Comparison of ENCODE assay signal across 8 cellular contexts in the genomic region with DNA sequence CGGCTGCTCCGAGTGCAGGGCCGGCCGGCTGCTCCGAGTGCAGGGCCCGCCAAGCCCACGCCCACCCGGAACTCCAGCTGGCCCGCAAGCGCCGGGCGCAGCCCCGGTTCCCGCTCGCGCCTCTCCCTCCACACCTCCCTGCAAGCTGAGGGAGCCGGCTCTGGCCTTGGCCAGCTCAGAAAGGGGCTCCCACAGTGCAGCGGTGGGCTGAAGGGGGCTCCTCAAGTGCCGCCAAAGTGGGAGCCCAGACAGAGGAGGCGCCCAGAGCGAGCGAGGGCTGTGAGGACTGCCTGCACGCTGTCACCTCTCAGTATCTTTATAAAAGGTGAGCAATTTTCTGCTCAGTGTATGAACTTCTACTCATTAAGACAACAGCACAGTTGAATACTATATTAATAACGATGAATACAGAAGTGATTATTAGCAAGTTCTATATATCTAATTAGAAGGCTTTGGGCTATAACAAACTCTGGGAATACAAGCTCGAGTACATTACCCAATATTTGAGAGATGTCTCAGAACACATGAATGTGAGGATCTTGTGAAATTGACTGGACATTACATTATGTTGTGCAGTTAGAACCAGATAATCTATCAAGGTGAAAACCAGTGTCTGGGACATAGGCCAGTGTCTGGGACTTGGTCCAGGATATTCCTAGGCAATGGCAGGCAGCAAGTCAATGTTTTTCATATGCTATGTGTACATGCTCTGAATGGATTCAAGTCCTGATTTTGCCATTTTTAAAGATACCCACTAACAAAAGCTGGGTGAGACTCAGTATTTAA.
DNase-seq lines count a peak whose midpoint lies in the region; ATAC-seq, FAIRE-seq and TF ChIP-seq lines count a peak whose summit lies in the region.
"Not testable (repeated sequence)": the region's sequence is repeated elsewhere in the genome, so short reads cannot be mapped to it uniquely, and the experiment has no call there.

No MANE protein-coding gene starts in this region.

- H3K27me3 Mint-ChIP-seq in CD4-positive, alpha-beta memory T cell: peaks cover 17 to 29% of the 10 kb centered on the region in 2 donors
- H3K27me3 Mint-ChIP-seq in activated naive CD4-positive, alpha-beta T cell treated with anti-CD3 and anti-CD28 coated beads, Interleukin-2, amount 50 U/mL, for 24 hours: peaks cover 35% of the 10 kb centered on the region

- not testable (repeated sequence) for H2BK20ac ChIP-seq in H1 (ENCODE audit: low read length)

- H3K4me3 Mint-ChIP-seq in CD4-positive, alpha-beta memory T cell: peak overlapping the region; percentile 21 to 70 (median 46)
- H3K4me3 Mint-ChIP-seq in activated naive CD4-positive, alpha-beta T cell treated with anti-CD3 and anti-CD28 coated beads, Interleukin-2, amount 50 U/mL, for 24 hours: peak overlapping the region; percentile 54

- H2BK5ac ChIP-seq in H1 (ENCODE audit: low read depth, low read length); mesenchymal stem cell (ENCODE audit: low read depth, low read length, poor library complexity, severe bottlenecking): not testable (repeated sequence)

- not testable (repeated sequence) for H2AFZ ChIP-seq in H1 (ENCODE audit: low read length)
- H2AFZ ChIP-seq in mesenchymal stem cell (ENCODE audit: low read depth, low read length): peak overlapping the region; percentile 74

- H3K14ac ChIP-seq in H1 (ENCODE audit: insufficient read length); mesenchymal stem cell (ENCODE audit: low read length in 2 of 2): not testable (repeated sequence)

- intact Hi-C loops in CD4-positive, alpha-beta memory T cell (cut with micrococcal nuclease); heart right ventricle (cut with DNase I); transverse colon (cut with DNase I; ENCODE audit: low total_unique reads): not testable (repeated sequence)

- H3K27ac Mint-ChIP-seq in CD4-positive, alpha-beta memory T cell; activated naive CD4-positive, alpha-beta T cell treated with anti-CD3 and anti-CD28 coated beads, Interleukin-2, amount 50 U/mL, for 24 hours: not testable (repeated sequence)

- H4K91ac ChIP-seq in H1 (replicated peaks; ENCODE audit: insufficient read length, low read length); mesenchymal stem cell (ENCODE audit: low read length): not testable (repeated sequence)

- not testable (repeated sequence) for TF ChIP-seq EP300 in H1 (IDR thresholded peaks at IDR 0.05; ENCODE audit: borderline replicate concordance in 1 of 2, low read depth in 2 of 2, low read length in 2 of 2); transverse colon (IDR thresholded peaks at IDR 0.05; ENCODE audit: low read depth)

- H2BK15ac ChIP-seq in H1 (ENCODE audit: low read length); mesenchymal stem cell (ENCODE audit: low read depth, poor library complexity, severe bottlenecking): not testable (repeated sequence)

- not testable (repeated sequence) for H4K8ac ChIP-seq in H1 (ENCODE audit: extremely low read depth, insufficient read depth, low read length)
- H4K8ac ChIP-seq in mesenchymal stem cell (ENCODE audit: low read length): peak overlapping the region; percentile 69

- not testable (repeated sequence) for H3K56ac ChIP-seq in H1 (replicated peaks; ENCODE audit: insufficient read length, low read depth, low read length)

- not testable (repeated sequence) for DNase-seq in CD4-positive, alpha-beta memory T cell; retinal pigment epithelial cell (ENCODE audit: low read depth); transverse colon
- DNase-seq in H1 (ENCODE audit: low read depth in 1 of 2, low spot score in 2 of 2): peak in 1 of 2 experiments; percentile 56
- DNase-seq in heart right ventricle: peak in 1 of 2 donors; percentile 21
- peak; percentile 66 for DNase-seq in mesenchymal stem cell

- not testable (repeated sequence) for H3K18ac ChIP-seq in H1 (ENCODE audit: extremely low read depth, low read length); mesenchymal stem cell (ENCODE audit: low read depth in 1 of 2, low read length in 2 of 2)

- peak; percentile 39 to 86 (median 72) for ATAC-seq in heart right ventricle

- WGBS in HUES64: 18% methylated on average over 22 of the region's 25 CpGs
- 16% methylated on average over 20 of the region's 25 CpGs; no CpG with 5 or more reads in 1 of the 2 experiments for whole genome bisulfite sequencing in H1 (ENCODE audit: extremely low coverage in 1 of 2, insufficient coverage in 1 of 2, insufficient read length in 1 of 2, insufficient replicate concordance in 2 of 2, low coverage in 1 of 2, low lambda C conversion rate in 2 of 2, missing lambda C conversion rate in 1 of 2), 2 experiments
- WGBS in heart right ventricle, 2 donors: 6 to 31% methylated on average over 15 to 23 of the region's 25 CpGs
- WGBS in mesenchymal stem cell: 22% methylated on average over 4 of the region's 25 CpGs
- whole genome bisulfite sequencing in transverse colon (ENCODE audit: low coverage in 1 of 2), 2 donors: 30 to 50% methylated on average over 2 to 12 of the region's 25 CpGs

- H3K27ac ChIP-seq in CD4-positive, alpha-beta memory T cell (ENCODE audit: low read depth, low read length); HUES64 (ENCODE audit: low read depth, low read length); H1 (ENCODE audit: low read depth, low read length); mesenchymal stem cell (ENCODE audit: low read length, poor library complexity, severe bottlenecking): not testable (repeated sequence)
- H3K27ac ChIP-seq in heart right ventricle: peak overlapping the region; percentile 55 to 81 (median 72)
- peak overlapping the region in 3 of 4 donors; percentile 65 to 70 (median 69) for H3K27ac ChIP-seq in transverse colon

- H3K4me1 ChIP-seq in CD4-positive, alpha-beta memory T cell (ENCODE audit: insufficient read depth, low read length); HUES64 (ENCODE audit: insufficient read depth, low read length); H1 (replicated peaks in 1 of 4; ENCODE audit: control insufficient read depth in 3 of 4, insufficient read depth in 4 of 4, low read length in 3 of 4); mesenchymal stem cell (ENCODE audit: control insufficient read depth, insufficient read depth, low read depth, low read length): not testable (repeated sequence)
- peaks cover 0 to 22% (median 0%) of the 10 kb centered on the region in 9 donors for H3K4me1 ChIP-seq in heart right ventricle
- peaks cover 0 to 18% (median 12%) of the 10 kb centered on the region in 4 donors for H3K4me1 ChIP-seq in transverse colon

- not testable (repeated sequence) for FAIRE-seq in H1 (lab: Jason Lieb, UNC)

- not testable (repeated sequence) for H2BK12ac ChIP-seq in H1 (ENCODE audit: low read depth, low read length); mesenchymal stem cell (ENCODE audit: low read length in 2 of 2)

- not testable (repeated sequence) for H3K79me2 ChIP-seq in H1 (ENCODE audit: control insufficient read depth in 1 of 2, insufficient read depth in 2 of 2, low read length in 2 of 2)

- not testable (repeated sequence) for H2BK120ac ChIP-seq in H1 (replicated peaks; ENCODE audit: low read depth, low read length); mesenchymal stem cell (ENCODE audit: low read depth, low read length)

- not testable (repeated sequence) for H3K4me1 Mint-ChIP-seq in CD4-positive, alpha-beta memory T cell; activated naive CD4-positive, alpha-beta T cell treated with anti-CD3 and anti-CD28 coated beads, Interleukin-2, amount 50 U/mL, for 24 hours

- H3K9me3 ChIP-seq in CD4-positive, alpha-beta memory T cell (ENCODE audit: control insufficient read depth in 1 of 2, low read length in 2 of 2); HUES64 (ENCODE audit: insufficient read depth, low read depth, low read length); H1 (ENCODE audit: insufficient read depth in 2 of 2, low read depth in 1 of 2, low read length in 1 of 2); heart right ventricle; mesenchymal stem cell (ENCODE audit: control insufficient read depth, low read length); transverse colon: not testable (repeated sequence)

- TF ChIP-seq RAD21 in H1 (IDR thresholded peaks at IDR 0.05 in 1 of 2, conservative IDR thresholded peaks at IDR 0.05 in 1 of 2; ENCODE audit: low read depth in 2 of 2, low read length in 2 of 2): not testable (repeated sequence)

- H4K20me1 ChIP-seq in H1 (replicated peaks in 1 of 2; ENCODE audit: control insufficient read depth in 1 of 2, insufficient read depth in 2 of 2, low read length in 2 of 2): not testable (repeated sequence)

- TF ChIP-seq CTCF in H1 (IDR thresholded peaks at IDR 0.05; ENCODE audit: control extremely low read depth in 1 of 3, insufficient read depth in 1 of 3, low read depth in 1 of 3, low read length in 3 of 3); heart right ventricle (IDR thresholded peaks at IDR 0.05); retinal pigment epithelial cell (conservative IDR thresholded peaks at IDR 0.05; ENCODE audit: low read depth, low read length); transverse colon (IDR thresholded peaks at IDR 0.05): not testable (repeated sequence)

- not testable (repeated sequence) for H3K9ac ChIP-seq in HUES64 (ENCODE audit: low read depth, low read length); H1 (replicated peaks in 1 of 4; ENCODE audit: extremely low read depth in 1 of 4, low read depth in 3 of 4, low read length in 3 of 4)
- peak overlapping the region; percentile 76 for H3K9ac ChIP-seq in mesenchymal stem cell (ENCODE audit: low read length)

- not testable (repeated sequence) for TF ChIP-seq POLR2A in H1 (IDR thresholded peaks at IDR 0.05; ENCODE audit: control extremely low read depth in 1 of 2, low read depth in 2 of 2, low read length in 2 of 2); transverse colon (IDR thresholded peaks at IDR 0.05)

- not testable (repeated sequence) for H3K4ac ChIP-seq in H1 (replicated peaks; ENCODE audit: insufficient read length, low read depth, low read length)
- H3K4ac ChIP-seq in mesenchymal stem cell (ENCODE audit: low read depth in 1 of 2, low read length in 2 of 2): peak overlapping the region in 1 of 2 experiments; percentile 71

- not testable (repeated sequence) for H3K23ac ChIP-seq in H1 (ENCODE audit: insufficient read length); mesenchymal stem cell (ENCODE audit: low read length in 2 of 2)

- H4K5ac ChIP-seq in H1 (ENCODE audit: insufficient read length, low read depth, low read length): not testable (repeated sequence)

- not testable (repeated sequence) for H3K23me2 ChIP-seq in H1 (ENCODE audit: low read depth, low read length)

- H3K4me3 ChIP-seq in CD4-positive, alpha-beta memory T cell (ENCODE audit: low read length in 2 of 2): not testable (repeated sequence)
- peak overlapping the region; percentile 39 for H3K4me3 ChIP-seq in HUES64 (ENCODE audit: low read length)
- H3K4me3 ChIP-seq in H1 (ENCODE audit: extremely low read depth in 1 of 4, insufficient read depth in 2 of 4, low read depth in 3 of 4, low read length in 4 of 4): peak overlapping the region in 2 of 4 experiments; percentile 22 to 48; a peak in 5 of 8 replicates
- peak overlapping the region in 9 of 10 donors; percentile 40 to 58 (median 53) for H3K4me3 ChIP-seq in heart right ventricle
- peak overlapping the region in 1 of 2 experiments; percentile 72 for H3K4me3 ChIP-seq in mesenchymal stem cell (ENCODE audit: insufficient read depth in 1 of 2, low read depth in 1 of 2, low read length in 2 of 2)
- peak overlapping the region; percentile 32 for H3K4me3 ChIP-seq in retinal pigment epithelial cell (ENCODE audit: low read length)
- H3K4me3 ChIP-seq in transverse colon: peak overlapping the region in 3 of 4 donors; percentile 27 to 34 (median 34)

- H2AK5ac ChIP-seq in H1 (ENCODE audit: low read depth, low read length); mesenchymal stem cell (ENCODE audit: low read length, severe bottlenecking): not testable (repeated sequence)

- H3K4me2 ChIP-seq in H1 (ENCODE audit: insufficient read depth in 1 of 2, low read depth in 2 of 2, low read length in 2 of 2) (peak overlapping the region; percentile 39 to 51; a peak in 3 of 4 replicates), mesenchymal stem cell (ENCODE audit: low read length, poor library complexity, severe bottlenecking) (peak overlapping the region; percentile 31)

- POLR2A ChIA-PET in CD4-positive, alpha-beta memory T cell (lab: Charles Lee; ENCODE audit: partially characterized antibody): not testable (repeated sequence)
- POLR2A ChIA-PET in H1 (lab: Charles Lee; ENCODE audit: partially characterized antibody): interaction anchor here (0.8 kb wide), 1 partner anchor 455 kb away, joined by 3 read pairs; no protein-coding TSS in a partner anchor

- not testable (repeated sequence) for H3K36me3 Mint-ChIP-seq in CD4-positive, alpha-beta memory T cell; activated naive CD4-positive, alpha-beta T cell treated with anti-CD3 and anti-CD28 coated beads, Interleukin-2, amount 50 U/mL, for 24 hours

- in situ Hi-C loops in transverse colon (cut with MboI; ENCODE audit: low pct_ligation_motif_present in 1 of 4, low pct_unique_long_range_greater_than_20kb in 1 of 4, low sequenced_read_pairs in 3 of 4): not testable (repeated sequence)

- CTCF ChIA-PET in CD4-positive, alpha-beta memory T cell (lab: Charles Lee; ENCODE audit: partially characterized antibody): not testable (repeated sequence)
- CTCF ChIA-PET in H1 (lab: Charles Lee; ENCODE audit: partially characterized antibody): interaction anchor here (1.0 to 1.2 kb wide), 3 partner anchors 15 to 24 kb away, joined by 3 to 4 read pairs (median 3); no protein-coding TSS in a partner anchor

- not testable (repeated sequence) for H3K9me3 Mint-ChIP-seq in CD4-positive, alpha-beta memory T cell; activated naive CD4-positive, alpha-beta T cell treated with anti-CD3 and anti-CD28 coated beads, Interleukin-2, amount 50 U/mL, for 24 hours

- H3K27me3 ChIP-seq in CD4-positive, alpha-beta memory T cell (ENCODE audit: insufficient read depth, low read length); HUES64 (ENCODE audit: insufficient read depth, low read length); H1 (replicated peaks in 1 of 4; ENCODE audit: control insufficient read depth in 3 of 4, extremely low read depth in 1 of 4, insufficient read depth in 3 of 4, low read length in 3 of 4); mesenchymal stem cell (ENCODE audit: control insufficient read depth in 1 of 2, insufficient read depth in 1 of 2, low read length in 2 of 2); transverse colon: not testable (repeated sequence)
- H3K27me3 ChIP-seq in heart right ventricle: peaks cover 0 to 18% (median 0%) of the 10 kb centered on the region in 7 donors

- not testable (repeated sequence) for H3K79me1 ChIP-seq in H1 (ENCODE audit: low read depth, low read length); mesenchymal stem cell (replicated peaks; ENCODE audit: low read length, poor library complexity, severe bottlenecking)

- H3K36me3 ChIP-seq in CD4-positive, alpha-beta memory T cell (ENCODE audit: insufficient read depth, low read length); HUES64 (ENCODE audit: insufficient read depth, low read length); H1 (ENCODE audit: control insufficient read depth in 2 of 4, insufficient read depth in 4 of 4, low read length in 3 of 4); heart right ventricle; mesenchymal stem cell (ENCODE audit: control insufficient read depth in 1 of 2, insufficient read depth in 2 of 2, low read depth in 1 of 2, low read length in 2 of 2); transverse colon: not testable (repeated sequence)
